In the genomic region with DNA sequence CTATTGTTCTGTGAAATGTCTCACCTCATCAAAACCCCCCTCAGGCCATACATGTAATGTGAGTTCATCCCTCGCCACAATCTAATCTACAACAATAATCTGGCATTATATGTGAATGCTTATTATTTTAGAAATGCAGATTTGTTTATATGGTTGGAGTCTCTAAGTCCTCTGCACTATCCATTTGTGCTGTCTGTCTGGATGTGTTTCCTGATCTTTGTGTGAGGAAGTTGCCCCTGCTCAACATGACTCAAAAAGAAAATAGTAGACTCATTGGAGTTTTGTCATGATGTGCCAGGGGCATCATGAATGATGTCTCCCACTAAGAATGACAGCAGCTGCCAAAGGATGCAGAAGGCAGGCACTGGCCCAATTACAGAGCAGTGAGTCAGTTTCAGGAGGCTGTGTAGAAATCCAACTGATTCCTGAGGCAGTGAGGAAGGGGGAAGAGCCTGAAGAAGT, we compare ENCODE assay signal across 11 cellular contexts.
A peak's percentile ranks its signal among the peaks of the same experiment; 100 is the strongest.
DNase-seq lines count a peak whose midpoint lies in the region; ATAC-seq and TF ChIP-seq lines count a peak whose summit lies in the region.
"Had no signal": no experiment of that assay in that cellular context is flagged by ENCODE, and none has a peak within 500 bp of the region (broad histone marks: within the 10 kb centered on the region; RNA-seq: fewer than 3 reads in every experiment).

No MANE protein-coding gene starts in this region.

- no peaks in the 10 kb centered on the region for H4K20me1 ChIP-seq in IMR-90 (ENCODE audit: insufficient read depth, low read length)

- no peak overlapping the region for H3K4me3 ChIP-seq in IMR-90 (ENCODE audit: insufficient read depth, low read depth, low read length)
- no peak overlapping the region for H3K4me3 ChIP-seq in breast epithelium
- no peak overlapping the region for H3K4me3 ChIP-seq in sigmoid colon

- H2AK5ac ChIP-seq in IMR-90 (ENCODE audit: low read depth, low read length), result peak overlapping the region; percentile 54

- peak overlapping the region; percentile 97 for H2BK20ac ChIP-seq in IMR-90 (ENCODE audit: low read depth, low read length)

- CTCF ChIA-PET in IMR-90 (lab: Yijun Ruan, JAX), result no interaction called here

- H4K5ac ChIP-seq in IMR-90 (ENCODE audit: low read depth, low read length), result no peak overlapping the region; the same call in 1 of the 2 replicates

- POLR2A ChIA-PET in IMR-90 (lab: Charles Lee; ENCODE audit: unreplicated experiment), result no interaction called here

- no peak overlapping the region; the same call in 1 of the 2 replicates for H3K18ac ChIP-seq in IMR-90 (ENCODE audit: low read depth, low read length)

- H2AK9ac ChIP-seq in IMR-90 (replicated peaks; ENCODE audit: low read depth, low read length, poor library complexity), result no peak overlapping the region

- no peak overlapping the region for H3K23ac ChIP-seq in IMR-90 (ENCODE audit: low read depth, low read length)

- peak overlapping the region; percentile 90 for H2BK5ac ChIP-seq in IMR-90 (ENCODE audit: low read depth, low read length, poor library complexity, severe bottlenecking)

- no peaks in the 10 kb centered on the region for H3K79me1 ChIP-seq in IMR-90 (ENCODE audit: low read depth in 1 of 2, low read length in 2 of 2)

- H4K8ac ChIP-seq in IMR-90 (ENCODE audit: low read depth in 2 of 2, low read length in 2 of 2), result peak overlapping the region in 1 of 2 experiments; percentile 89; a peak in 2 of 4 replicates

- H3K27me3 ChIP-seq in IMR-90 (ENCODE audit: control insufficient read depth, insufficient read depth, low read length) (no peaks in the 10 kb centered on the region), breast epithelium (no peaks in the 10 kb centered on the region), sigmoid colon (no peaks in the 10 kb centered on the region)

- TF ChIP-seq POLR2A in IMR-90 (IDR thresholded peaks at IDR 0.05; ENCODE audit: low read depth, low read length), result no peak
- no peak for TF ChIP-seq POLR2A in breast epithelium (IDR thresholded peaks at IDR 0.05)
- TF ChIP-seq POLR2A in sigmoid colon (IDR thresholded peaks at IDR 0.05), result no peak

- dilution Hi-C loops in IMR-90 (cut with HindIII; ENCODE audit: low sequenced_read_pairs, unreplicated experiment), result no loop called here

- H4K91ac ChIP-seq in IMR-90 (ENCODE audit: insufficient read depth, low read depth, low read length), result peak overlapping the region; percentile 80

- H3K4me1 ChIP-seq in IMR-90 (ENCODE audit: control insufficient read depth, insufficient read depth, low read length), result 0 out of 2 replicates have a peak, but pooled peaks cover 2% of the 10 kb centered on the region
- H3K4me1 ChIP-seq in breast epithelium, result no peaks in the 10 kb centered on the region
- peaks cover 0 to 23% (median 14%) of the 10 kb centered on the region in 4 donors for H3K4me1 ChIP-seq in sigmoid colon

- H3K9me1 ChIP-seq in IMR-90 (ENCODE audit: insufficient read depth, low read length), result no peaks in the 10 kb centered on the region; the same call in 1 of the 2 replicates

- WGBS in IMR-90 (ENCODE audit: extremely low coverage in 2 of 2, insufficient read length in 1 of 2), 2 experiments, result no CpG with 5 or more reads among the region's 1 CpG
- 93 to 94% methylated on average over 1 of the region's 1 CpG for WGBS in sigmoid colon, 2 donors

- H3K14ac ChIP-seq in IMR-90 (replicated peaks; ENCODE audit: low read depth, low read length), result peak overlapping the region; percentile 69; the same call in 1 of the 2 replicates

- peak overlapping the region; percentile 85 for H3K4ac ChIP-seq in IMR-90 (ENCODE audit: low read depth, low read length)

- ATAC-seq in IMR-90 (ENCODE audit: low read depth), result peak; percentile 90
- no peak for ATAC-seq in GM21526 (IDR thresholded peaks at IDR 0.05; ENCODE audit: low FRiP score, unreplicated experiment)
- ATAC-seq in HG02571 (IDR thresholded peaks at IDR 0.05; ENCODE audit: unreplicated experiment), result no peak
- no peak for ATAC-seq in HG03378 (IDR thresholded peaks at IDR 0.05; ENCODE audit: unreplicated experiment)

- peak overlapping the region; percentile 56; the same call in 1 of the 2 replicates for H3K56ac ChIP-seq in IMR-90 (ENCODE audit: extremely low read depth, insufficient read depth, low read length)

- in situ Hi-C loops in IMR-90 (cut with MboI; ENCODE audit: low sequenced_read_pairs), result loop anchor here (10.0 kb wide), 1 partner anchor 272 kb away; no protein-coding TSS in a partner anchor

- H3K9ac ChIP-seq in IMR-90 (ENCODE audit: low read depth, low read length), result no peak overlapping the region

- H3K27ac ChIP-seq in IMR-90 (ENCODE audit: insufficient read depth, low read length), result peak overlapping the region; percentile 16; the same call in 1 of the 2 replicates
- peak overlapping the region; percentile 48 to 74 for H3K27ac ChIP-seq in breast epithelium
- peak overlapping the region in 1 of 4 donors; percentile 2 for H3K27ac ChIP-seq in sigmoid colon

- DNase-seq in A172 (ENCODE audit: low spot score) (peak; percentile 72), IMR-90 (peak; percentile 97), breast epithelium (ENCODE audit: low spot score in 2 of 2) (peak in 1 of 2 donors; percentile 49), islet precursor cell (peak; percentile 79), sigmoid colon (no peak)
- DNase-seq: activated CD8-positive, alpha-beta memory T cell treated with anti-CD3 and anti-CD28 coated beads for 24 hours; cerebellar nuclear complex; NCI-H1048 had no signal

- no peaks in the 10 kb centered on the region for H3K36me3 ChIP-seq in IMR-90 (ENCODE audit: control insufficient read depth, insufficient read depth, low read length)
- no peaks in the 10 kb centered on the region for H3K36me3 ChIP-seq in breast epithelium
- H3K36me3 ChIP-seq in sigmoid colon, result no peaks in the 10 kb centered on the region

- H3K4me2 ChIP-seq in IMR-90 (ENCODE audit: low read depth, low read length), result no peak overlapping the region; the same call in 1 of the 2 replicates

- BruUV-seq in IMR-90 (replicated peaks; lab: Mats Ljungman, UMichigan), result no TSS peak

- no peaks in the 10 kb centered on the region for H3K9me3 ChIP-seq in IMR-90 (ENCODE audit: control insufficient read depth, insufficient read depth, low read length)
- no peaks in the 10 kb centered on the region for H3K9me3 ChIP-seq in breast epithelium
- no peaks in the 10 kb centered on the region for H3K9me3 ChIP-seq in sigmoid colon

- H2AFZ ChIP-seq in IMR-90 (replicated peaks; ENCODE audit: low read length, poor library complexity), result peak overlapping the region; percentile 73

- H2BK15ac ChIP-seq in IMR-90 (ENCODE audit: low read depth, low read length), result 0 out of 3 replicates have a peak overlapping the region, but pooled peaks have one; percentile 78

- H2BK120ac ChIP-seq in IMR-90 (ENCODE audit: low read depth, low read length), result peak overlapping the region; percentile 96

- TF ChIP-seq CTCF in IMR-90 (conservative IDR thresholded peaks at IDR 0.05; ENCODE audit: low read depth, low read length), result no peak
- TF ChIP-seq CTCF in breast epithelium (IDR thresholded peaks at IDR 0.05), result no peak
- TF ChIP-seq CTCF in sigmoid colon (IDR thresholded peaks at IDR 0.05), result no peak

- no peak for TF ChIP-seq EP300 in sigmoid colon (IDR thresholded peaks at IDR 0.05)

- intact Hi-C loops in IMR-90 (cut with micrococcal nuclease), result loop anchor here (5.0 kb wide), 2 partner anchors 61 to 164 kb away; partner anchors contain the start of gene PDZRN3
- intact Hi-C loops in breast epithelium (cut with DNase I; ENCODE audit: low total_unique reads), result no loop called here
- intact Hi-C loops in sigmoid colon (cut with DNase I), result no loop called here

- TF ChIP-seq RAD21 in IMR-90 (IDR thresholded peaks at IDR 0.05; ENCODE audit: low read length), result no peak

TF ChIP-seq in IMR-90, 13 proteins besides CTCF, POLR2A, EP300 and RAD21:
- TF ChIP-seq RFX5 (IDR thresholded peaks at IDR 0.05; ENCODE audit: low read depth, low read length) (no peak), CEBPB (IDR thresholded peaks at IDR 0.05; ENCODE audit: low read depth, low read length) (peak; percentile 84), MXI1 (IDR thresholded peaks at IDR 0.05; ENCODE audit: borderline replicate concordance, low read depth, low read length) (no peak), CHD1 (IDR thresholded peaks at IDR 0.05; ENCODE audit: low read depth, low read length) (no peak), NFE2L2 (IDR thresholded peaks at IDR 0.05; ENCODE audit: low read depth, low read length) (no peak), SMC3 (IDR thresholded peaks at IDR 0.05; ENCODE audit: low read depth, low read length) (no peak), BHLHE40 (IDR thresholded peaks at IDR 0.05; ENCODE audit: low read depth, low read length) (peak; percentile 53), RCOR1 (IDR thresholded peaks at IDR 0.05; ENCODE audit: insufficient replicate concordance, low read length) (peak; percentile 21), MAFK (IDR thresholded peaks at IDR 0.05; ENCODE audit: low read depth, low read length) (no peak), MAZ (IDR thresholded peaks at IDR 0.05; ENCODE audit: borderline replicate concordance, low read depth, low read length) (peak; percentile 47; the same call in 1 of the 2 replicates), FOS (IDR thresholded peaks at IDR 0.05; ENCODE audit: low read depth, low read length) (peak; percentile 62)
- TF ChIP-seq, protein P1, sequence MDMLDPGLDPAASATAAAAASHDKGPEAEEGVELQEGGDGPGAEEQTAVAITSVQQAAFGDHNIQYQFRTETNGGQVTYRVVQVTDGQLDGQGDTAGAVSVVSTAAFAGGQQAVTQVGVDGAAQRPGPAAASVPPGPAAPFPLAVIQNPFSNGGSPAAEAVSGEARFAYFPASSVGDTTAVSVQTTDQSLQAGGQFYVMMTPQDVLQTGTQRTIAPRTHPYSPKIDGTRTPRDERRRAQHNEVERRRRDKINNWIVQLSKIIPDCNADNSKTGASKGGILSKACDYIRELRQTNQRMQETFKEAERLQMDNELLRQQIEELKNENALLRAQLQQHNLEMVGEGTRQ (IDR thresholded peaks at IDR 0.05; ENCODE audit: low read depth, low read length), result no peak
- TF ChIP-seq, protein P2, sequence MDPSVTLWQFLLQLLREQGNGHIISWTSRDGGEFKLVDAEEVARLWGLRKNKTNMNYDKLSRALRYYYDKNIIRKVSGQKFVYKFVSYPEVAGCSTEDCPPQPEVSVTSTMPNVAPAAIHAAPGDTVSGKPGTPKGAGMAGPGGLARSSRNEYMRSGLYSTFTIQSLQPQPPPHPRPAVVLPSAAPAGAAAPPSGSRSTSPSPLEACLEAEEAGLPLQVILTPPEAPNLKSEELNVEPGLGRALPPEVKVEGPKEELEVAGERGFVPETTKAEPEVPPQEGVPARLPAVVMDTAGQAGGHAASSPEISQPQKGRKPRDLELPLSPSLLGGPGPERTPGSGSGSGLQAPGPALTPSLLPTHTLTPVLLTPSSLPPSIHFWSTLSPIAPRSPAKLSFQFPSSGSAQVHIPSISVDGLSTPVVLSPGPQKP (IDR thresholded peaks at IDR 0.05; ENCODE audit: borderline replicate concordance, low read depth, low read length), result no peak
